ENCODE assay signal across 14 cellular contexts in the genomic region with DNA sequence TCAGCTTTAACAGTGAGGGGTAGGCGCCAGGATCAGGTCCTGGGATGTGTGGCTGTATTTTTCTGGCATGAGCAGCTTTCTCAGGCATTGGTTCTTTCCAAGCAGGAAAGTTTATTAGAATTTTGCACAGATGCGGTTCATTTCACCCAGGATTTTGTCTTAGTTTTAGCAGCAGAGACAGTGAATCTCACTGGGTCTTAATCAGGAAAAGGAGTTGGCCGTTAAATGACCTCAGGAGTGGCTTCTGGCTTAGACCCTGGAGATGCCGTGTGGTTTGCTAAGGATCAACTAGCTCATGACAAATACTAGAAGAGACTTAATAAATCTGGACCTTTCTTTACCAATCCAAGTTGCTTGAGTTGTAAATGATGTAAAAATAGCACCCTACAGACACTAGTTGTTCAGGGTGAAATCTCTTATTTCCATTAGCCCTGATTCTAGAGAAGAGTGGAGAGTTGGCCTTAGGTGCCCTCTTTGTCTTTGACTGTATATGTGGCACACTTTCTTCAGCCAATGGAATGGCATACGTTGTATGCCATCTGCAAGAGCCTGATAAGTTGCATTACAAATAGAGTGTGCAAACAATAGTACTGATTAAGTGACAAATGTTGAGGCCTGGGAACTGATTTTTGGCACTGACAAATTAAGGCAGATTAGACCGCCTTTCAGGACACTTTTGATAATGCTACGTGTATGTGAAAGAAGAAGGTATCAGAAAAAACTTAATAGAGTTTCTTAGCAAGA. TPM values are rescaled to one million over a fixed set of nuclear protein-coding genes. Genes with fewer than 3 reads are reported as not detected.
DNase-seq lines count a peak whose midpoint lies in the region; ATAC-seq and TF ChIP-seq lines count a peak whose summit lies in the region.
"Had no signal": no experiment of that assay in that cellular context is flagged by ENCODE, and none has a peak within 500 bp of the region (broad histone marks: within the 10 kb centered on the region; RNA-seq: fewer than 3 reads in every experiment).

No MANE protein-coding gene starts in this region.

- H3K36me3 ChIP-seq in OCI-LY3 (replicated peaks; ENCODE audit: low read depth, low read length): no peaks in the 10 kb centered on the region
- H3K36me3 ChIP-seq in hepatocyte (replicated peaks; ENCODE audit: insufficient read depth, low read depth): no peaks in the 10 kb centered on the region
- no peaks in the 10 kb centered on the region for H3K36me3 ChIP-seq in smooth muscle cell (ENCODE audit: low read depth)
- H3K36me3 ChIP-seq: esophagus squamous epithelium had no signal

- peak overlapping the region; percentile 8; the same call in 1 of the 2 replicates for H3K9ac ChIP-seq in OCI-LY3 (ENCODE audit: low read length)
- no peak overlapping the region for H3K9ac ChIP-seq in smooth muscle cell (ENCODE audit: low read depth)

- WGBS in hepatocyte (ENCODE audit: low lambda C conversion rate, missing lambda C conversion rate): 62% methylated on average over 7 of the region's 7 CpGs
- 54% methylated on average over 7 of the region's 7 CpGs for WGBS in smooth muscle cell (ENCODE audit: low lambda C conversion rate)

- peaks cover 93% of the 10 kb centered on the region for H3K79me2 ChIP-seq in OCI-LY3 (ENCODE audit: low read length)
- H3K79me2 ChIP-seq in hepatocyte: peaks cover 83% of the 10 kb centered on the region
- peaks cover 82% of the 10 kb centered on the region for H3K79me2 ChIP-seq in smooth muscle cell (ENCODE audit: low read depth)

- H3K27ac ChIP-seq in OCI-LY3 (ENCODE audit: low read length) (peak overlapping the region; percentile 55), hepatocyte (peak overlapping the region; percentile 31), smooth muscle cell (ENCODE audit: low read depth) (peak overlapping the region; percentile 26), foreskin keratinocyte (no peak overlapping the region)
- H3K27ac ChIP-seq: esophagus squamous epithelium, PC-9 had no signal

- in situ Hi-C loops in Caki2 (cut with HindIII; ENCODE audit: low pct_unique_long_range_greater_than_20kb, low sequenced_read_pairs): no loop called here

- H3K4me1 ChIP-seq in OCI-LY3 (ENCODE audit: low read length) (peaks cover 82% of the 10 kb centered on the region), hepatocyte (ENCODE audit: insufficient read depth) (peaks cover 23% of the 10 kb centered on the region), smooth muscle cell (ENCODE audit: low read depth) (peaks cover 10% of the 10 kb centered on the region), foreskin keratinocyte (peaks cover 4% of the 10 kb centered on the region)

- H3K9me2 ChIP-seq in hepatocyte (replicated peaks; ENCODE audit: insufficient read depth): no peaks in the 10 kb centered on the region

- H3K4me2 ChIP-seq in OCI-LY3 (ENCODE audit: low read length) (peak overlapping the region; percentile 87), hepatocyte (peak overlapping the region; percentile 8), smooth muscle cell (peak overlapping the region; percentile 75)
- H3K4me2 ChIP-seq: PC-9 had no signal

- peaks cover 11% of the 10 kb centered on the region for H3F3A ChIP-seq in smooth muscle cell (ENCODE audit: low read depth)

- no peak for ATAC-seq in HG03571 (IDR thresholded peaks at IDR 0.05; ENCODE audit: unreplicated experiment)
- no peak for ATAC-seq in foreskin keratinocyte
- ATAC-seq: T-cell had no signal

- H3K4me3 ChIP-seq in OCI-LY3 (ENCODE audit: low read length): peak overlapping the region; percentile 62; the same call in 1 of the 2 replicates
- H3K4me3 ChIP-seq in hepatocyte: no peak overlapping the region
- no peak overlapping the region for H3K4me3 ChIP-seq in smooth muscle cell
- H3K4me3 ChIP-seq: esophagus squamous epithelium, PC-9 had no signal

- no peak for TF ChIP-seq CTCF in OCI-LY3 (IDR thresholded peaks at IDR 0.05; ENCODE audit: low read depth, low read length)
- no peak for TF ChIP-seq CTCF in hepatocyte (IDR thresholded peaks at IDR 0.05; ENCODE audit: poor library complexity)
- no peak for TF ChIP-seq CTCF in smooth muscle cell (IDR thresholded peaks at IDR 0.05; ENCODE audit: borderline replicate concordance, insufficient read depth, poor library complexity, severe bottlenecking)
- TF ChIP-seq CTCF in foreskin keratinocyte (conservative IDR thresholded peaks at IDR 0.05): no peak

- DNase-seq in Caki2 (ENCODE audit: low read depth) (peak; percentile 69), hepatocyte (ENCODE audit: low spot score) (no peak), smooth muscle cell (lab: John Stamatoyannopoulos, UW; ENCODE audit: unreplicated experiment) (no peak), foreskin keratinocyte (no peak), Ammon's horn (ENCODE audit: low spot score) (no peak)
- DNase-seq: activated CD4-positive, alpha-beta T cell treated with anti-CD3 and anti-CD28 coated beads, Interleukin-2, amount 10 ng/mL, durations not matched to agents 24 days and 14 days; activated T-cell treated with anti-CD3 and anti-CD28 coated beads, Interleukin-2, amount 50 U/mL, for 48 hours; CD8-positive, alpha-beta memory T cell; esophagus squamous epithelium; NCI-H1092; PC-9; T-cell had no signal

- H3K9me3 ChIP-seq in OCI-LY3 (ENCODE audit: insufficient read depth, low read length) (no peaks in the 10 kb centered on the region), hepatocyte (ENCODE audit: low read depth) (no peaks in the 10 kb centered on the region), smooth muscle cell (replicated peaks; ENCODE audit: low read depth) (no peaks in the 10 kb centered on the region)
- H3K9me3 ChIP-seq: esophagus squamous epithelium had no signal

- H3K27me3 ChIP-seq in OCI-LY3 (ENCODE audit: low read depth, low read length) (no peaks in the 10 kb centered on the region), hepatocyte (no peaks in the 10 kb centered on the region), smooth muscle cell (ENCODE audit: low read depth) (no peaks in the 10 kb centered on the region), foreskin keratinocyte (no peaks in the 10 kb centered on the region)
- H3K27me3 ChIP-seq: esophagus squamous epithelium had no signal

- H4K20me1 ChIP-seq in OCI-LY3 (ENCODE audit: insufficient read depth, low read length): peaks cover 32% of the 10 kb centered on the region
- H4K20me1 ChIP-seq in hepatocyte (ENCODE audit: insufficient read depth, poor library complexity, severe bottlenecking): peaks cover 3% of the 10 kb centered on the region
- peaks cover 99% of the 10 kb centered on the region for H4K20me1 ChIP-seq in smooth muscle cell (ENCODE audit: low read depth)

- H2AFZ ChIP-seq in OCI-LY3 (ENCODE audit: low read depth, low read length) (no peak overlapping the region), hepatocyte (no peak overlapping the region), smooth muscle cell (ENCODE audit: low read depth) (no peak overlapping the region)
- H2AFZ ChIP-seq: PC-9 had no signal

RNA-seq across cellular contexts. Expression of gene LRCH1, which starts 34.0 kb away (rescaled TPM):
- total RNA-seq in Caki2 (2014; rRNA removed; shearing (Covaris generic); ENCODE audit: low replicate concordance): 4.4 and 5.4 TPM in 2 replicates
- total RNA-seq in hepatocyte (14.1 and 16.3 TPM in 2 replicates), smooth muscle cell (15.9 and 27.7 TPM in 2 replicates), foreskin keratinocyte (13.8 and 15.8 TPM in 2 replicates)
- polyA plus RNA-seq in hepatocyte (5.0 and 5.7 TPM in 2 replicates), smooth muscle cell (9.2 and 9.4 TPM in 2 replicates), foreskin keratinocyte (3.9 and 5.3 TPM in 2 replicates)

Comparison
In these comparisons a context has a peak if more than half of its experiments do, and no peak if none do; other contexts are left out.
1. H3K4me2 ChIP-seq: peak in every context shown above with its lines; median percentile 87 in OCI-LY3; 75 in smooth muscle cell; 8 in hepatocyte.